ENCODE assay signal across 1 cellular context in genomic region chrX:43693602-43694406, GRCh38.
TF ChIP-seq lines count a peak whose summit lies in the region.

No MANE protein-coding gene starts in this region.

TF ChIP-seq in HepG2, 621 proteins besides CTCF, POLR2A, EP300 and RAD21 (continued from another document and continues in another):
- 0 out of 2 replicates have a peak, but pooled peaks have one; percentile 25 for TF ChIP-seq DMAP1 (CRISPR knock-in tag; IDR thresholded peaks at IDR 0.05)
- no peak for TF ChIP-seq ZNF850 (CRISPR knock-in tag; conservative IDR thresholded peaks at IDR 0.05)
- TF ChIP-seq, protein P1, sequence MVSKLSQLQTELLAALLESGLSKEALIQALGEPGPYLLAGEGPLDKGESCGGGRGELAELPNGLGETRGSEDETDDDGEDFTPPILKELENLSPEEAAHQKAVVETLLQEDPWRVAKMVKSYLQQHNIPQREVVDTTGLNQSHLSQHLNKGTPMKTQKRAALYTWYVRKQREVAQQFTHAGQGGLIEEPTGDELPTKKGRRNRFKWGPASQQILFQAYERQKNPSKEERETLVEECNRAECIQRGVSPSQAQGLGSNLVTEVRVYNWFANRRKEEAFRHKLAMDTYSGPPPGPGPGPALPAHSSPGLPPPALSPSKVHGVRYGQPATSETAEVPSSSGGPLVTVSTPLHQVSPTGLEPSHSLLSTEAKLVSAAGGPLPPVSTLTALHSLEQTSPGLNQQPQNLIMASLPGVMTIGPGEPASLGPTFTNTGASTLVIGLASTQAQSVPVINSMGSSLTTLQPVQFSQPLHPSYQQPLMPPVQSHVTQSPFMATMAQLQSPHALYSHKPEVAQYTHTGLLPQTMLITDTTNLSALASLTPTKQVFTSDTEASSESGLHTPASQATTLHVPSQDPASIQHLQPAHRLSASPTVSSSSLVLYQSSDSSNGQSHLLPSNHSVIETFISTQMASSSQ (IDR thresholded peaks at IDR 0.05; ENCODE audit: low read depth): peak; percentile 26; the same call in 1 of the 2 replicates
- TF ChIP-seq, protein P1 (CRISPR knock-in tag; IDR thresholded peaks at IDR 0.05; ENCODE audit: borderline replicate concordance): 0 out of 2 replicates have a peak, but pooled peaks have one; percentile 59
- no peak for TF ChIP-seq RFXANK (CRISPR knock-in tag; IDR thresholded peaks at IDR 0.05)
- no peak for TF ChIP-seq ZNF709 (CRISPR knock-in tag; IDR thresholded peaks at IDR 0.05)
- TF ChIP-seq, protein P2, sequence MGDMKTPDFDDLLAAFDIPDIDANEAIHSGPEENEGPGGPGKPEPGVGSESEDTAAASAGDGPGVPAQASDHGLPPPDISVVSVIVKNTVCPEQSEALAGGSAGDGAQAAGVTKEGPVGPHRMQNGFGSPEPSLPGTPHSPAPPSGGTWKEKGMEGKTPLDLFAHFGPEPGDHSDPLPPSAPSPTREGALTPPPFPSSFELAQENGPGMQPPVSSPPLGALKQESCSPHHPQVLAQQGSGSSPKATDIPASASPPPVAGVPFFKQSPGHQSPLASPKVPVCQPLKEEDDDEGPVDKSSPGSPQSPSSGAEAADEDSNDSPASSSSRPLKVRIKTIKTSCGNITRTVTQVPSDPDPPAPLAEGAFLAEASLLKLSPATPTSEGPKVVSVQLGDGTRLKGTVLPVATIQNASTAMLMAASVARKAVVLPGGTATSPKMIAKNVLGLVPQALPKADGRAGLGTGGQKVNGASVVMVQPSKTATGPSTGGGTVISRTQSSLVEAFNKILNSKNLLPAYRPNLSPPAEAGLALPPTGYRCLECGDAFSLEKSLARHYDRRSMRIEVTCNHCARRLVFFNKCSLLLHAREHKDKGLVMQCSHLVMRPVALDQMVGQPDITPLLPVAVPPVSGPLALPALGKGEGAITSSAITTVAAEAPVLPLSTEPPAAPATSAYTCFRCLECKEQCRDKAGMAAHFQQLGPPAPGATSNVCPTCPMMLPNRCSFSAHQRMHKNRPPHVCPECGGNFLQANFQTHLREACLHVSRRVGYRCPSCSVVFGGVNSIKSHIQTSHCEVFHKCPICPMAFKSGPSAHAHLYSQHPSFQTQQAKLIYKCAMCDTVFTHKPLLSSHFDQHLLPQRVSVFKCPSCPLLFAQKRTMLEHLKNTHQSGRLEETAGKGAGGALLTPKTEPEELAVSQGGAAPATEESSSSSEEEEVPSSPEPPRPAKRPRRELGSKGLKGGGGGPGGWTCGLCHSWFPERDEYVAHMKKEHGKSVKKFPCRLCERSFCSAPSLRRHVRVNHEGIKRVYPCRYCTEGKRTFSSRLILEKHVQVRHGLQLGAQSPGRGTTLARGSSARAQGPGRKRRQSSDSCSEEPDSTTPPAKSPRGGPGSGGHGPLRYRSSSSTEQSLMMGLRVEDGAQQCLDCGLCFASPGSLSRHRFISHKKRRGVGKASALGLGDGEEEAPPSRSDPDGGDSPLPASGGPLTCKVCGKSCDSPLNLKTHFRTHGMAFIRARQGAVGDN (CRISPR knock-in tag; IDR thresholded peaks at IDR 0.05): peak; percentile 51; the same call in 1 of the 2 replicates
- no peak for TF ChIP-seq ZMAT3 (CRISPR knock-in tag; conservative IDR thresholded peaks at IDR 0.05)
- TF ChIP-seq, protein P3, sequence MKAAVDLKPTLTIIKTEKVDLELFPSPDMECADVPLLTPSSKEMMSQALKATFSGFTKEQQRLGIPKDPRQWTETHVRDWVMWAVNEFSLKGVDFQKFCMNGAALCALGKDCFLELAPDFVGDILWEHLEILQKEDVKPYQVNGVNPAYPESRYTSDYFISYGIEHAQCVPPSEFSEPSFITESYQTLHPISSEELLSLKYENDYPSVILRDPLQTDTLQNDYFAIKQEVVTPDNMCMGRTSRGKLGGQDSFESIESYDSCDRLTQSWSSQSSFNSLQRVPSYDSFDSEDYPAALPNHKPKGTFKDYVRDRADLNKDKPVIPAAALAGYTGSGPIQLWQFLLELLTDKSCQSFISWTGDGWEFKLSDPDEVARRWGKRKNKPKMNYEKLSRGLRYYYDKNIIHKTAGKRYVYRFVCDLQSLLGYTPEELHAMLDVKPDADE (CRISPR knock-in tag; IDR thresholded peaks at IDR 0.05): no peak
- TF ChIP-seq, protein P4, sequence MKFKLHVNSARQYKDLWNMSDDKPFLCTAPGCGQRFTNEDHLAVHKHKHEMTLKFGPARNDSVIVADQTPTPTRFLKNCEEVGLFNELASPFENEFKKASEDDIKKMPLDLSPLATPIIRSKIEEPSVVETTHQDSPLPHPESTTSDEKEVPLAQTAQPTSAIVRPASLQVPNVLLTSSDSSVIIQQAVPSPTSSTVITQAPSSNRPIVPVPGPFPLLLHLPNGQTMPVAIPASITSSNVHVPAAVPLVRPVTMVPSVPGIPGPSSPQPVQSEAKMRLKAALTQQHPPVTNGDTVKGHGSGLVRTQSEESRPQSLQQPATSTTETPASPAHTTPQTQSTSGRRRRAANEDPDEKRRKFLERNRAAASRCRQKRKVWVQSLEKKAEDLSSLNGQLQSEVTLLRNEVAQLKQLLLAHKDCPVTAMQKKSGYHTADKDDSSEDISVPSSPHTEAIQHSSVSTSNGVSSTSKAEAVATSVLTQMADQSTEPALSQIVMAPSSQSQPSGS (CRISPR knock-in tag; IDR thresholded peaks at IDR 0.05): peak; percentile 67; the same call in 1 of the 2 replicates
- TF ChIP-seq MLXIP (CRISPR knock-in tag; IDR thresholded peaks at IDR 0.05; ENCODE audit: borderline replicate concordance): no peak
- TF ChIP-seq, protein P5, sequence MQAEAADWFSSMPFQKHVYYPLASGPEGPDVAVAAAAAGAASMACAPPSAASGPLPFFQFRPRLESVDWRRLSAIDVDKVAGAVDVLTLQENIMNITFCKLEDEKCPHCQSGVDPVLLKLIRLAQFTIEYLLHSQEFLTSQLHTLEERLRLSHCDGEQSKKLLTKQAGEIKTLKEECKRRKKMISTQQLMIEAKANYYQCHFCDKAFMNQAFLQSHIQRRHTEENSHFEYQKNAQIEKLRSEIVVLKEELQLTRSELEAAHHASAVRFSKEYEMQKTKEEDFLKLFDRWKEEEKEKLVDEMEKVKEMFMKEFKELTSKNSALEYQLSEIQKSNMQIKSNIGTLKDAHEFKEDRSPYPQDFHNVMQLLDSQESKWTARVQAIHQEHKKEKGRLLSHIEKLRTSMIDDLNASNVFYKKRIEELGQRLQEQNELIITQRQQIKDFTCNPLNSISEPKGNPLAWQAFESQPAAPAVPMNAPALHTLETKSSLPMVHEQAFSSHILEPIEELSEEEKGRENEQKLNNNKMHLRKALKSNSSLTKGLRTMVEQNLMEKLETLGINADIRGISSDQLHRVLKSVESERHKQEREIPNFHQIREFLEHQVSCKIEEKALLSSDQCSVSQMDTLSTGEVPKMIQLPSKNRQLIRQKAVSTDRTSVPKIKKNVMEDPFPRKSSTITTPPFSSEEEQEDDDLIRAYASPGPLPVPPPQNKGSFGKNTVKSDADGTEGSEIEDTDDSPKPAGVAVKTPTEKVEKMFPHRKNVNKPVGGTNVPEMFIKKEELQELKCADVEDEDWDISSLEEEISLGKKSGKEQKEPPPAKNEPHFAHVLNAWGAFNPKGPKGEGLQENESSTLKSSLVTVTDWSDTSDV (CRISPR knock-in tag; IDR thresholded peaks at IDR 0.05): no peak
- TF ChIP-seq MTA3 (CRISPR knock-in tag; IDR thresholded peaks at IDR 0.05): no peak
- TF ChIP-seq WIZ (CRISPR knock-in tag; IDR thresholded peaks at IDR 0.05): no peak; the same call in 1 of the 2 replicates
- TF ChIP-seq ZBTB8A (CRISPR knock-in tag; IDR thresholded peaks at IDR 0.05; ENCODE audit: borderline replicate concordance, low read depth): no peak
- no peak for TF ChIP-seq SOX6 (IDR thresholded peaks at IDR 0.05)
- TF ChIP-seq SOX6 (CRISPR knock-in tag; IDR thresholded peaks at IDR 0.05): peak; percentile 93
- no peak for TF ChIP-seq FOXM1 (CRISPR knock-in tag; IDR thresholded peaks at IDR 0.05)
- TF ChIP-seq MAFK (conservative IDR thresholded peaks at IDR 0.05 in 1 of 2, IDR thresholded peaks at IDR 0.05 in 1 of 2; ENCODE audit: low read length in 2 of 2): no peak
- no peak for TF ChIP-seq SMAD9 (CRISPR knock-in tag; IDR thresholded peaks at IDR 0.05)
- TF ChIP-seq HDAC2 (CRISPR knock-in tag; IDR thresholded peaks at IDR 0.05): peak; percentile 43; the same call in 1 of the 2 replicates
- no peak; the same call in 1 of the 2 replicates for TF ChIP-seq GMEB1 (CRISPR knock-in tag; IDR thresholded peaks at IDR 0.05; ENCODE audit: borderline replicate concordance)
- TF ChIP-seq ZSCAN30 (CRISPR knock-in tag; IDR thresholded peaks at IDR 0.05): no peak
- TF ChIP-seq ATF7-NPFF (CRISPR knock-in tag; IDR thresholded peaks at IDR 0.05; ENCODE audit: low read depth): no peak
- no peak for TF ChIP-seq HOXA3 (CRISPR knock-in tag; IDR thresholded peaks at IDR 0.05)
- peak; percentile 79 for TF ChIP-seq SRF (IDR thresholded peaks at IDR 0.05; ENCODE audit: low read depth, low read length)
- no peak for TF ChIP-seq SNRNP70 (IDR thresholded peaks at IDR 0.05; ENCODE audit: low read depth, low read length)
- peak; percentile 61 for TF ChIP-seq POGZ (CRISPR knock-in tag; IDR thresholded peaks at IDR 0.05)
- TF ChIP-seq SP4 (CRISPR knock-in tag; IDR thresholded peaks at IDR 0.05): no peak
- TF ChIP-seq, protein P6, sequence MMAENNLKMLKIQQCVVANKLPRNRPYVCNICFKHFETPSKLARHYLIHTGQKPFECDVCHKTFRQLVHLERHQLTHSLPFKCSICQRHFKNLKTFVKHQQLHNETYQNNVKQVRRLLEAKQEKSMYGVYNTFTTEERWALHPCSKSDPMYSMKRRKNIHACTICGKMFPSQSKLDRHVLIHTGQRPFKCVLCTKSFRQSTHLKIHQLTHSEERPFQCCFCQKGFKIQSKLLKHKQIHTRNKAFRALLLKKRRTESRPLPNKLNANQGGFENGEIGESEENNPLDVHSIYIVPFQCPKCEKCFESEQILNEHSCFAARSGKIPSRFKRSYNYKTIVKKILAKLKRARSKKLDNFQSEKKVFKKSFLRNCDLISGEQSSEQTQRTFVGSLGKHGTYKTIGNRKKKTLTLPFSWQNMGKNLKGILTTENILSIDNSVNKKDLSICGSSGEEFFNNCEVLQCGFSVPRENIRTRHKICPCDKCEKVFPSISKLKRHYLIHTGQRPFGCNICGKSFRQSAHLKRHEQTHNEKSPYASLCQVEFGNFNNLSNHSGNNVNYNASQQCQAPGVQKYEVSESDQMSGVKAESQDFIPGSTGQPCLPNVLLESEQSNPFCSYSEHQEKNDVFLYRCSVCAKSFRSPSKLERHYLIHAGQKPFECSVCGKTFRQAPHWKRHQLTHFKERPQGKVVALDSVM (CRISPR knock-in tag; IDR thresholded peaks at IDR 0.05): peak; percentile 77
- no peak for TF ChIP-seq DNMT3B (CRISPR knock-in tag; conservative IDR thresholded peaks at IDR 0.05)
- TF ChIP-seq KAT7 (CRISPR knock-in tag; IDR thresholded peaks at IDR 0.05; ENCODE audit: borderline replicate concordance): no peak
- TF ChIP-seq SATB2 (CRISPR knock-in tag; IDR thresholded peaks at IDR 0.05): no peak
- TF ChIP-seq ZBTB25 (CRISPR knock-in tag; IDR thresholded peaks at IDR 0.05): 0 out of 2 replicates have a peak, but pooled peaks have one; percentile 31
- no peak for TF ChIP-seq YEATS2 (CRISPR knock-in tag; IDR thresholded peaks at IDR 0.05; ENCODE audit: borderline replicate concordance)
- TF ChIP-seq, protein P7, sequence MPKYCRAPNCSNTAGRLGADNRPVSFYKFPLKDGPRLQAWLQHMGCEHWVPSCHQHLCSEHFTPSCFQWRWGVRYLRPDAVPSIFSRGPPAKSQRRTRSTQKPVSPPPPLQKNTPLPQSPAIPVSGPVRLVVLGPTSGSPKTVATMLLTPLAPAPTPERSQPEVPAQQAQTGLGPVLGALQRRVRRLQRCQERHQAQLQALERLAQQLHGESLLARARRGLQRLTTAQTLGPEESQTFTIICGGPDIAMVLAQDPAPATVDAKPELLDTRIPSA (CRISPR knock-in tag; IDR thresholded peaks at IDR 0.05; ENCODE audit: borderline replicate concordance): no peak
